In genomic region chr9:113471566-113471965, GRCh38 we compare ENCODE assay signal across 31 cellular contexts. TPM values are rescaled to one million over a fixed set of nuclear protein-coding genes. Genes with fewer than 3 reads are reported as not detected.
DNase-seq lines count a peak whose midpoint lies in the region; ATAC-seq and TF ChIP-seq lines count a peak whose summit lies in the region.
"Had no signal": no experiment of that assay in that cellular context is flagged by ENCODE, and none has a peak within 500 bp of the region (broad histone marks: within the 10 kb centered on the region; RNA-seq: fewer than 3 reads in every experiment).

No MANE protein-coding gene starts in this region.

- no peak overlapping the region for H2AK5ac ChIP-seq in mesendoderm (ENCODE audit: low read length)

- no CpG with 5 or more reads among the region's 6 CpGs for WGBS in mesendoderm (ENCODE audit: extremely low coverage, insufficient coverage, low lambda C conversion rate)

- intact Hi-C loops in ascending aorta (cut with DNase I): no loop called here
- intact Hi-C loops in activated T-helper 2 cell treated with anti-CD3 and anti-CD28 coated beads, Interferon-gamma antibody, Interleukin-2, Interleukin-4, amounts not matched to agents 10 μg/mL and 5 μg/mL and 100 μg/mL, durations not matched to agents 14 hours and 24 hours and 36 hours (cut with micrococcal nuclease): no loop called here

- peak overlapping the region in 1 of 2 donors; percentile 36 for H3K4me3 ChIP-seq in ascending aorta
- H3K4me3 ChIP-seq in mesendoderm (ENCODE audit: low read length): no peak overlapping the region
- H3K4me3 ChIP-seq: dorsolateral prefrontal cortex, gastrocnemius medialis, MG63, SK-N-MC, upper lobe of left lung had no signal

- H2BK5ac ChIP-seq in mesendoderm (ENCODE audit: low read length): no peak overlapping the region

- no peaks in the 10 kb centered on the region for H3K79me1 ChIP-seq in mesendoderm (ENCODE audit: low read length)

- no peaks in the 10 kb centered on the region for H3K27me3 ChIP-seq in ascending aorta
- H3K27me3 ChIP-seq in mesendoderm (ENCODE audit: insufficient read depth, low read length, poor library complexity): no peaks in the 10 kb centered on the region
- H3K27me3 ChIP-seq: brain microvascular endothelial cell, gastrocnemius medialis, MG63, upper lobe of left lung had no signal

- no peak overlapping the region for H3K4me2 ChIP-seq in mesendoderm (ENCODE audit: low read length)

- no peak overlapping the region for H3K4me3 Mint-ChIP-seq in activated naive CD8-positive, alpha-beta T cell treated with anti-CD3 and anti-CD28 coated beads for 36 hours
- H3K4me3 Mint-ChIP-seq in activated naive CD8-positive, alpha-beta T cell treated with anti-CD3 and anti-CD28 coated beads, Interleukin-2, amount 50 U/mL, for 24 hours: no peak overlapping the region
- no peak overlapping the region for H3K4me3 Mint-ChIP-seq in activated T-helper 2 cell treated with anti-CD3 and anti-CD28 coated beads, Interferon-gamma antibody, Interleukin-2, Interleukin-4, amounts not matched to agents 10 μg/mL and 5 μg/mL and 100 μg/mL, durations not matched to agents 14 hours and 24 hours and 36 hours (ENCODE audit: low read depth)
- H3K4me3 Mint-ChIP-seq: activated naive CD4-positive, alpha-beta T cell treated with anti-CD3 and anti-CD28 coated beads for 36 hours; activated T-helper 1 cell treated with anti-CD3 and anti-CD28 coated beads, Interleukin-12 subunit alpha, Interleukin-12 subunit beta, Interleukin-2, Interleukin-4 antibody, amounts not matched to agents 30 ng/mL and 10 ng/mL and 1 ng/mL, durations not matched to agents 14 hours and 24 hours and 36 hours; memory B cell; neural crest cell had no signal

- peaks cover 6 to 13% of the 10 kb centered on the region in 2 donors for H3K4me1 ChIP-seq in ascending aorta
- no peaks in the 10 kb centered on the region for H3K4me1 ChIP-seq in mesendoderm (ENCODE audit: control insufficient read depth, low read depth, low read length)
- H3K4me1 ChIP-seq: upper lobe of left lung had no signal

- no peak overlapping the region for H3K18ac ChIP-seq in mesendoderm (ENCODE audit: low read length)

- peak overlapping the region; percentile 32 for H3K27ac Mint-ChIP-seq in activated naive CD8-positive, alpha-beta T cell treated with anti-CD3 and anti-CD28 coated beads for 36 hours
- no peak overlapping the region for H3K27ac Mint-ChIP-seq in activated naive CD8-positive, alpha-beta T cell treated with anti-CD3 and anti-CD28 coated beads, Interleukin-2, amount 50 U/mL, for 24 hours
- H3K27ac Mint-ChIP-seq in activated T-helper 2 cell treated with anti-CD3 and anti-CD28 coated beads, Interferon-gamma antibody, Interleukin-2, Interleukin-4, amounts not matched to agents 10 μg/mL and 5 μg/mL and 100 μg/mL, durations not matched to agents 14 hours and 24 hours and 36 hours: no peak overlapping the region
- H3K27ac Mint-ChIP-seq: activated naive CD4-positive, alpha-beta T cell treated with anti-CD3 and anti-CD28 coated beads for 36 hours; activated T-helper 1 cell treated with anti-CD3 and anti-CD28 coated beads, Interleukin-12 subunit alpha, Interleukin-12 subunit beta, Interleukin-2, Interleukin-4 antibody, amounts not matched to agents 30 ng/mL and 10 ng/mL and 1 ng/mL, durations not matched to agents 14 hours and 24 hours and 36 hours; memory B cell had no signal

- peak overlapping the region; percentile 68 to 77 for H3K27ac ChIP-seq in ascending aorta
- no peak overlapping the region for H3K27ac ChIP-seq in mesendoderm (ENCODE audit: low read depth, low read length)
- H3K27ac ChIP-seq: brain microvascular endothelial cell, dorsolateral prefrontal cortex, gastrocnemius medialis, SK-N-MC, upper lobe of left lung had no signal

- no peak overlapping the region for H2BK120ac ChIP-seq in mesendoderm (ENCODE audit: low read depth, low read length)

- no peaks in the 10 kb centered on the region for H3K9me3 ChIP-seq in ascending aorta
- H3K9me3 ChIP-seq: gastrocnemius medialis, MG63, upper lobe of left lung had no signal

- no peak for ATAC-seq in activated naive CD8-positive, alpha-beta T cell treated with anti-CD3 and anti-CD28 coated beads, Interleukin-2, amount 50 U/mL, for 24 hours
- ATAC-seq in HG02852 (IDR thresholded peaks at IDR 0.05; ENCODE audit: unreplicated experiment) (no peak), HG03342 (IDR thresholded peaks at IDR 0.05; ENCODE audit: unreplicated experiment) (no peak)
- ATAC-seq: gastrocnemius medialis, left lobe of liver, sciatic nerve had no signal

- no peaks in the 10 kb centered on the region for H3K79me2 ChIP-seq in mesendoderm (ENCODE audit: control insufficient read depth, insufficient read depth, low read length)

- H3K23ac ChIP-seq in mesendoderm (ENCODE audit: low read length): no peak overlapping the region

- H3K4ac ChIP-seq in mesendoderm (ENCODE audit: low read depth, low read length): no peak overlapping the region

- H3K36me3 ChIP-seq in ascending aorta (no peaks in the 10 kb centered on the region), mesendoderm (ENCODE audit: control insufficient read depth, insufficient read depth, low read length) (no peaks in the 10 kb centered on the region)
- H3K36me3 ChIP-seq: brain microvascular endothelial cell, gastrocnemius medialis, MG63, upper lobe of left lung had no signal

- H4K8ac ChIP-seq in mesendoderm (ENCODE audit: low read depth, low read length): no peak overlapping the region

- no peak for DNase-seq in activated naive CD8-positive, alpha-beta T cell treated with anti-CD3 and anti-CD28 coated beads for 36 hours
- DNase-seq in activated naive CD8-positive, alpha-beta T cell treated with anti-CD3 and anti-CD28 coated beads, Interleukin-2, amount 50 U/mL, for 24 hours: no peak
- DNase-seq in ascending aorta (ENCODE audit: low spot score in 2 of 2) (no peak), mesendoderm (no peak), ureter (ENCODE audit: low spot score) (peak; percentile 9)
- DNase-seq in activated T-helper 2 cell treated with anti-CD3 and anti-CD28 coated beads, Interferon-gamma antibody, Interleukin-2, Interleukin-4, amounts not matched to agents 10 μg/mL and 5 μg/mL and 100 μg/mL, durations not matched to agents 14 hours and 24 hours and 36 hours (ENCODE audit: low spot score): no peak
- DNase-seq: activated CD4-positive, alpha-beta T cell treated with anti-CD3 and anti-CD28 coated beads, Interleukin-2, amount 50 U/mL, for 4 hours; activated CD4-positive, CD25-positive, alpha-beta regulatory T cell; activated naive CD4-positive, alpha-beta T cell treated with anti-CD3 and anti-CD28 coated beads for 36 hours; brain microvascular endothelial cell; Calu3; DMS79; dorsolateral prefrontal cortex; gastrocnemius medialis; GOT3; KG1; MG63; NCI-H1105 treated with DMSO at 0.1 percent for 48 hours; NCI-H2029; NCI-H524 treated with DMSO at 0.1 percent for 48 hours; posterior cingulate gyrus; stimulated activated CD4-positive, alpha-beta T cell treated with anti-CD3 and anti-CD28 coated beads, Interleukin-2, amount 100 ng/mL, for 48 hours; upper lobe of left lung had no signal

- peak overlapping the region; percentile 25 for H3K56ac ChIP-seq in mesendoderm (ENCODE audit: low read length)

- TF ChIP-seq CTCF in ascending aorta (IDR thresholded peaks at IDR 0.05): no peak

- peaks cover 3% of the 10 kb centered on the region for H3K4me1 Mint-ChIP-seq in activated naive CD8-positive, alpha-beta T cell treated with anti-CD3 and anti-CD28 coated beads for 36 hours
- peaks cover 3% of the 10 kb centered on the region for H3K4me1 Mint-ChIP-seq in activated naive CD8-positive, alpha-beta T cell treated with anti-CD3 and anti-CD28 coated beads, Interleukin-2, amount 50 U/mL, for 24 hours
- peaks cover 3% of the 10 kb centered on the region for H3K4me1 Mint-ChIP-seq in activated T-helper 2 cell treated with anti-CD3 and anti-CD28 coated beads, Interferon-gamma antibody, Interleukin-2, Interleukin-4, amounts not matched to agents 10 μg/mL and 5 μg/mL and 100 μg/mL, durations not matched to agents 14 hours and 24 hours and 36 hours (ENCODE audit: low read depth)
- H3K4me1 Mint-ChIP-seq: memory B cell had no signal

- H4K5ac ChIP-seq in mesendoderm (ENCODE audit: low read length): no peak overlapping the region

- no peak overlapping the region for H2BK15ac ChIP-seq in mesendoderm (replicated peaks; ENCODE audit: low read depth)

- H3K36me3 Mint-ChIP-seq in activated naive CD8-positive, alpha-beta T cell treated with anti-CD3 and anti-CD28 coated beads for 36 hours: peaks cover 3% of the 10 kb centered on the region
- H3K36me3 Mint-ChIP-seq in activated naive CD8-positive, alpha-beta T cell treated with anti-CD3 and anti-CD28 coated beads, Interleukin-2, amount 50 U/mL, for 24 hours (ENCODE audit: low read depth): no peaks in the 10 kb centered on the region
- peaks cover 3% of the 10 kb centered on the region for H3K36me3 Mint-ChIP-seq in activated T-helper 2 cell treated with anti-CD3 and anti-CD28 coated beads, Interferon-gamma antibody, Interleukin-2, Interleukin-4, amounts not matched to agents 10 μg/mL and 5 μg/mL and 100 μg/mL, durations not matched to agents 14 hours and 24 hours and 36 hours (ENCODE audit: low read depth)

- H3K9ac ChIP-seq in mesendoderm (ENCODE audit: low read length): no peak overlapping the region

- H3K9me3 Mint-ChIP-seq in activated naive CD8-positive, alpha-beta T cell treated with anti-CD3 and anti-CD28 coated beads for 36 hours: peaks cover 10% of the 10 kb centered on the region
- peaks cover 7% of the 10 kb centered on the region for H3K9me3 Mint-ChIP-seq in activated naive CD8-positive, alpha-beta T cell treated with anti-CD3 and anti-CD28 coated beads, Interleukin-2, amount 50 U/mL, for 24 hours
- peaks cover 15% of the 10 kb centered on the region for H3K9me3 Mint-ChIP-seq in activated T-helper 2 cell treated with anti-CD3 and anti-CD28 coated beads, Interferon-gamma antibody, Interleukin-2, Interleukin-4, amounts not matched to agents 10 μg/mL and 5 μg/mL and 100 μg/mL, durations not matched to agents 14 hours and 24 hours and 36 hours
- H3K9me3 Mint-ChIP-seq: activated naive CD4-positive, alpha-beta T cell treated with anti-CD3 and anti-CD28 coated beads for 36 hours had no signal

- no peaks in the 10 kb centered on the region for H3K27me3 Mint-ChIP-seq in activated naive CD8-positive, alpha-beta T cell treated with anti-CD3 and anti-CD28 coated beads for 36 hours
- no peaks in the 10 kb centered on the region for H3K27me3 Mint-ChIP-seq in activated naive CD8-positive, alpha-beta T cell treated with anti-CD3 and anti-CD28 coated beads, Interleukin-2, amount 50 U/mL, for 24 hours
- peaks cover 2% of the 10 kb centered on the region for H3K27me3 Mint-ChIP-seq in activated T-helper 2 cell treated with anti-CD3 and anti-CD28 coated beads, Interferon-gamma antibody, Interleukin-2, Interleukin-4, amounts not matched to agents 10 μg/mL and 5 μg/mL and 100 μg/mL, durations not matched to agents 14 hours and 24 hours and 36 hours (ENCODE audit: low read depth)

RNA-seq across cellular contexts. Expression of gene RGS3, which starts 8.0 kb away (rescaled TPM):
- 10 to 100 TPM; 61.7 to 65.0 TPM for total RNA-seq in activated naive CD8-positive, alpha-beta T cell treated with anti-CD3 and anti-CD28 coated beads for 36 hours
- total RNA-seq in ascending aorta (125 TPM), ureter (57.9 TPM)
- polyA plus RNA-seq in mesendoderm (2013, experiment 1 of 2): 13.4 TPM
- 13.5 TPM for polyA plus RNA-seq in mesendoderm (2013, experiment 2 of 2)
- total RNA-seq in activated T-helper 2 cell treated with anti-CD3 and anti-CD28 coated beads, Interferon-gamma antibody, Interleukin-2, Interleukin-4, amounts not matched to agents 10 μg/mL and 5 μg/mL and 100 μg/mL, durations not matched to agents 14 hours and 24 hours and 36 hours: 56.2 and 64.2 TPM in 2 replicates
